Comparison of ENCODE assay signal across 1 cellular context in the genomic region with DNA sequence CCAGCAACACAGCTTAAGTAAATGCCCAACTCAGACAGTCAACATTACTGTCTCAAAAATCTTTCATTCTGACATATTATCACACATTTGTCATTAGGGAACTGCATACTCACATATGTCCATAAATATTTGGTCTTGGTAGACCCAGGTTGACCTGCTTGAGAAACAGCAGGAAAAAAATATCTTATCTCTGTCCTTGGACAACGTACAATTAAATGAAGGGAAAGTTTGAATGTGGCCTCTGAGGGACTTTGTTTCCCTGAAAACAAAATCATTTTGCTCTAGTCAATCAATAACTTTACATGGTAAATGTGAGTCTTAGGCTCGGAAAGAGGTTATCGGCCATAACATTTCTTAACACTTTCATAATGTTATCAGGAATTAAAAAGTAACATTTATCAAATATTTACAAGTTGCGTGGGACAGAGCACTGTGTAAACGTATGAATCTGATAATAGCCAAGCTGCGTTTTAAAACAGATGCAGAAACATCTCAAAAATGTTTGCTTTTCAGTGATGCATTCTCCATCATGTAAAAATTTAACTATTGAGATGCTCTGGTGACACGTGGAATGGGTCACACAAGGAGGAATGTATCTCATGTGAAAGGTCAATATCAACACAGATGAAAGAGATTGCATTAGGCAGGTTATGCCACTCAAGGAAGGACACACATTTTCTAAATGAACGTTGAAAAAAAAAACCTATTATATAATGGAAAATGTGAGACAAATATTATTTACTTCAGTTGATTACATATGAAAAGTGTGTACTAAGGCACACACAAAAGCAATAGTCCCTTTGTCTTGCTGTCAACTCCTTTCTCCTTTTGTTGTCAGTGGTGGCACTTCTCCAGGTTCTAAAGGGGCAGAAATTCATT.
TF ChIP-seq lines count a peak whose summit lies in the region.

No MANE protein-coding gene starts in this region.

TF ChIP-seq in HepG2, 621 proteins besides CTCF, POLR2A, EP300 and RAD21 (continued from another document and continues in another):
- TF ChIP-seq, protein P1, sequence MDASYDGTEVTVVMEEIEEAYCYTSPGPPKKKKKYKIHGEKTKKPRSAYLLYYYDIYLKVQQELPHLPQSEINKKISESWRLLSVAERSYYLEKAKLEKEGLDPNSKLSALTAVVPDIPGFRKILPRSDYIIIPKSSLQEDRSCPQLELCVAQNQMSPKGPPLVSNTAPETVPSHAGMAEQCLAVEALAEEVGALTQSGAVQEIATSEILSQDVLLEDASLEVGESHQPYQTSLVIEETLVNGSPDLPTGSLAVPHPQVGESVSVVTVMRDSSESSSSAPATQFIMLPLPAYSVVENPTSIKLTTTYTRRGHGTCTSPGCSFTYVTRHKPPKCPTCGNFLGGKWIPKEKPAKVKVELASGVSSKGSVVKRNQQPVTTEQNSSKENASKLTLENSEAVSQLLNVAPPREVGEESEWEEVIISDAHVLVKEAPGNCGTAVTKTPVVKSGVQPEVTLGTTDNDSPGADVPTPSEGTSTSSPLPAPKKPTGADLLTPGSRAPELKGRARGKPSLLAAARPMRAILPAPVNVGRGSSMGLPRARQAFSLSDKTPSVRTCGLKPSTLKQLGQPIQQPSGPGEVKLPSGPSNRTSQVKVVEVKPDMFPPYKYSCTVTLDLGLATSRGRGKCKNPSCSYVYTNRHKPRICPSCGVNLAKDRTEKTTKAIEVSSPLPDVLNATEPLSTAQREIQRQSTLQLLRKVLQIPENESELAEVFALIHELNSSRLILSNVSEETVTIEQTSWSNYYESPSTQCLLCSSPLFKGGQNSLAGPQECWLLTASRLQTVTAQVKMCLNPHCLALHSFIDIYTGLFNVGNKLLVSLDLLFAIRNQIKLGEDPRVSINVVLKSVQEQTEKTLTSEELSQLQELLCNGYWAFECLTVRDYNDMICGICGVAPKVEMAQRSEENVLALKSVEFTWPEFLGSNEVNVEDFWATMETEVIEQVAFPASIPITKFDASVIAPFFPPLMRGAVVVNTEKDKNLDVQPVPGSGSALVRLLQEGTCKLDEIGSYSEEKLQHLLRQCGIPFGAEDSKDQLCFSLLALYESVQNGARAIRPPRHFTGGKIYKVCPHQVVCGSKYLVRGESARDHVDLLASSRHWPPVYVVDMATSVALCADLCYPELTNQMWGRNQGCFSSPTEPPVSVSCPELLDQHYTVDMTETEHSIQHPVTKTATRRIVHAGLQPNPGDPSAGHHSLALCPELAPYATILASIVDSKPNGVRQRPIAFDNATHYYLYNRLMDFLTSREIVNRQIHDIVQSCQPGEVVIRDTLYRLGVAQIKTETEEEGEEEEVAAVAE (CRISPR knock-in tag; IDR thresholded peaks at IDR 0.05; ENCODE audit: borderline replicate concordance) = 0 out of 2 replicates have a peak, but pooled peaks have one; percentile 55
- TF ChIP-seq JUND (CRISPR knock-in tag; IDR thresholded peaks at IDR 0.05) (peak; percentile 75), CCAR2 (optimal IDR thresholded peaks at IDR 0.05; ENCODE audit: low read depth, low read length) (no peak), ZFP82 (CRISPR knock-in tag; IDR thresholded peaks at IDR 0.05; ENCODE audit: borderline replicate concordance) (0 out of 2 replicates have a peak, but pooled peaks have one; percentile 59), KLF12 (CRISPR knock-in tag; IDR thresholded peaks at IDR 0.05; ENCODE audit: borderline replicate concordance) (no peak), ZNF841 (CRISPR knock-in tag; IDR thresholded peaks at IDR 0.05; ENCODE audit: borderline replicate concordance) (no peak), ATM (IDR thresholded peaks at IDR 0.05; ENCODE audit: borderline replicate concordance) (no peak; the same call in 1 of the 2 replicates), SYNCRIP (IDR thresholded peaks at IDR 0.05; ENCODE audit: insufficient read depth, low read depth, low read length) (no peak), KDM3A (CRISPR knock-in tag; IDR thresholded peaks at IDR 0.05; ENCODE audit: low read depth) (peak; percentile 69; the same call in 1 of the 2 replicates), ZNF232 (CRISPR knock-in tag; IDR thresholded peaks at IDR 0.05; ENCODE audit: borderline replicate concordance) (no peak), ZNF263 (CRISPR knock-in tag; IDR thresholded peaks at IDR 0.05) (no peak), SP5 (CRISPR knock-in tag; IDR thresholded peaks at IDR 0.05; ENCODE audit: borderline replicate concordance, low read depth) (peak; percentile 46; the same call in 1 of the 2 replicates), GPN1 (CRISPR knock-in tag; IDR thresholded peaks at IDR 0.05; ENCODE audit: borderline replicate concordance) (no peak), SETDB1 (CRISPR knock-in tag; IDR thresholded peaks at IDR 0.05; ENCODE audit: borderline replicate concordance) (no peak), EEA1 (CRISPR knock-in tag; IDR thresholded peaks at IDR 0.05; ENCODE audit: borderline replicate concordance) (no peak), FOSL1 (CRISPR knock-in tag; IDR thresholded peaks at IDR 0.05; ENCODE audit: borderline replicate concordance) (peak; percentile 48; the same call in 1 of the 2 replicates), ZBTB7A (CRISPR knock-in tag; IDR thresholded peaks at IDR 0.05) (no peak)
- TF ChIP-seq, protein P2, sequence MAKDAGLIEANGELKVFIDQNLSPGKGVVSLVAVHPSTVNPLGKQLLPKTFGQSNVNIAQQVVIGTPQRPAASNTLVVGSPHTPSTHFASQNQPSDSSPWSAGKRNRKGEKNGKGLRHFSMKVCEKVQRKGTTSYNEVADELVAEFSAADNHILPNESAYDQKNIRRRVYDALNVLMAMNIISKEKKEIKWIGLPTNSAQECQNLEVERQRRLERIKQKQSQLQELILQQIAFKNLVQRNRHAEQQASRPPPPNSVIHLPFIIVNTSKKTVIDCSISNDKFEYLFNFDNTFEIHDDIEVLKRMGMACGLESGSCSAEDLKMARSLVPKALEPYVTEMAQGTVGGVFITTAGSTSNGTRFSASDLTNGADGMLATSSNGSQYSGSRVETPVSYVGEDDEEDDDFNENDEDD (CRISPR knock-in tag; IDR thresholded peaks at IDR 0.05; ENCODE audit: borderline replicate concordance) = no peak
- TF ChIP-seq, protein P3, sequence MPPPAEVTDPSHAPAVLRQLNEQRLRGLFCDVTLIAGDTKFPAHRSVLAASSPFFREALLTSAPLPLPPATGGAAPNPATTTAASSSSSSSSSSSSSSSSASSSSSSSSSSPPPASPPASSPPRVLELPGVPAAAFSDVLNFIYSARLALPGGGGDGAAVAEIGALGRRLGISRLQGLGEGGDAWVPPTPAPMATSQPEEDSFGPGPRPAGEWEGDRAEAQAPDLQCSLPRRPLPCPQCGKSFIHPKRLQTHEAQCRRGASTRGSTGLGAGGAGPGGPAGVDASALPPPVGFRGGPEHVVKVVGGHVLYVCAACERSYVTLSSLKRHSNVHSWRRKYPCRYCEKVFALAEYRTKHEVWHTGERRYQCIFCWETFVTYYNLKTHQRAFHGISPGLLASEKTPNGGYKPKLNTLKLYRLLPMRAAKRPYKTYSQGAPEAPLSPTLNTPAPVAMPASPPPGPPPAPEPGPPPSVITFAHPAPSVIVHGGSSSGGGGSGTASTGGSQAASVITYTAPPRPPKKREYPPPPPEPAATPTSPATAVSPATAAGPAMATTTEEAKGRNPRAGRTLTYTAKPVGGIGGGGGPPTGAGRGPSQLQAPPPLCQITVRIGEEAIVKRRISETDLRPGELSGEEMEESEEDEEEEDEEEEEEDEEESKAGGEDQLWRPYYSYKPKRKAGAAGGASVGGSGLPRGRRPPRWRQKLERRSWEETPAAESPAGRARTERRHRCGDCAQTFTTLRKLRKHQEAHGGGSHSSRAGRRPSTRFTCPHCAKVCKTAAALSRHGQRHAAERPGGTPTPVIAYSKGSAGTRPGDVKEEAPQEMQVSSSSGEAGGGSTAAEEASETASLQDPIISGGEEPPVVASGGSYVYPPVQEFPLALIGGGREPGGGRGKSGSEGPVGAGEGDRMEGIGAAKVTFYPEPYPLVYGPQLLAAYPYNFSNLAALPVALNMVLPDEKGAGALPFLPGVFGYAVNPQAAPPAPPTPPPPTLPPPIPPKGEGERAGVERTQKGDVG (CRISPR knock-in tag; IDR thresholded peaks at IDR 0.05; ENCODE audit: borderline replicate concordance) = no peak
- TF ChIP-seq, protein P4, sequence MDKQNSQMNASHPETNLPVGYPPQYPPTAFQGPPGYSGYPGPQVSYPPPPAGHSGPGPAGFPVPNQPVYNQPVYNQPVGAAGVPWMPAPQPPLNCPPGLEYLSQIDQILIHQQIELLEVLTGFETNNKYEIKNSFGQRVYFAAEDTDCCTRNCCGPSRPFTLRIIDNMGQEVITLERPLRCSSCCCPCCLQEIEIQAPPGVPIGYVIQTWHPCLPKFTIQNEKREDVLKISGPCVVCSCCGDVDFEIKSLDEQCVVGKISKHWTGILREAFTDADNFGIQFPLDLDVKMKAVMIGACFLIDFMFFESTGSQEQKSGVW (CRISPR knock-in tag; IDR thresholded peaks at IDR 0.05; ENCODE audit: borderline replicate concordance) = no peak
- TF ChIP-seq, protein P5, sequence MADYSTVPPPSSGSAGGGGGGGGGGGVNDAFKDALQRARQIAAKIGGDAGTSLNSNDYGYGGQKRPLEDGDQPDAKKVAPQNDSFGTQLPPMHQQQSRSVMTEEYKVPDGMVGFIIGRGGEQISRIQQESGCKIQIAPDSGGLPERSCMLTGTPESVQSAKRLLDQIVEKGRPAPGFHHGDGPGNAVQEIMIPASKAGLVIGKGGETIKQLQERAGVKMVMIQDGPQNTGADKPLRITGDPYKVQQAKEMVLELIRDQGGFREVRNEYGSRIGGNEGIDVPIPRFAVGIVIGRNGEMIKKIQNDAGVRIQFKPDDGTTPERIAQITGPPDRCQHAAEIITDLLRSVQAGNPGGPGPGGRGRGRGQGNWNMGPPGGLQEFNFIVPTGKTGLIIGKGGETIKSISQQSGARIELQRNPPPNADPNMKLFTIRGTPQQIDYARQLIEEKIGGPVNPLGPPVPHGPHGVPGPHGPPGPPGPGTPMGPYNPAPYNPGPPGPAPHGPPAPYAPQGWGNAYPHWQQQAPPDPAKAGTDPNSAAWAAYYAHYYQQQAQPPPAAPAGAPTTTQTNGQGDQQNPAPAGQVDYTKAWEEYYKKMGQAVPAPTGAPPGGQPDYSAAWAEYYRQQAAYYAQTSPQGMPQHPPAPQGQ (CRISPR knock-in tag; IDR thresholded peaks at IDR 0.05; ENCODE audit: borderline replicate concordance) = no peak
- TF ChIP-seq, protein P6, sequence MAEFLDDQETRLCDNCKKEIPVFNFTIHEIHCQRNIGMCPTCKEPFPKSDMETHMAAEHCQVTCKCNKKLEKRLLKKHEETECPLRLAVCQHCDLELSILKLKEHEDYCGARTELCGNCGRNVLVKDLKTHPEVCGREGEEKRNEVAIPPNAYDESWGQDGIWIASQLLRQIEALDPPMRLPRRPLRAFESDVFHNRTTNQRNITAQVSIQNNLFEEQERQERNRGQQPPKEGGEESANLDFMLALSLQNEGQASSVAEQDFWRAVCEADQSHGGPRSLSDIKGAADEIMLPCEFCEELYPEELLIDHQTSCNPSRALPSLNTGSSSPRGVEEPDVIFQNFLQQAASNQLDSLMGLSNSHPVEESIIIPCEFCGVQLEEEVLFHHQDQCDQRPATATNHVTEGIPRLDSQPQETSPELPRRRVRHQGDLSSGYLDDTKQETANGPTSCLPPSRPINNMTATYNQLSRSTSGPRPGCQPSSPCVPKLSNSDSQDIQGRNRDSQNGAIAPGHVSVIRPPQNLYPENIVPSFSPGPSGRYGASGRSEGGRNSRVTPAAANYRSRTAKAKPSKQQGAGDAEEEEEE (CRISPR knock-in tag; IDR thresholded peaks at IDR 0.05; ENCODE audit: borderline replicate concordance) = no peak
- TF ChIP-seq, protein P7, sequence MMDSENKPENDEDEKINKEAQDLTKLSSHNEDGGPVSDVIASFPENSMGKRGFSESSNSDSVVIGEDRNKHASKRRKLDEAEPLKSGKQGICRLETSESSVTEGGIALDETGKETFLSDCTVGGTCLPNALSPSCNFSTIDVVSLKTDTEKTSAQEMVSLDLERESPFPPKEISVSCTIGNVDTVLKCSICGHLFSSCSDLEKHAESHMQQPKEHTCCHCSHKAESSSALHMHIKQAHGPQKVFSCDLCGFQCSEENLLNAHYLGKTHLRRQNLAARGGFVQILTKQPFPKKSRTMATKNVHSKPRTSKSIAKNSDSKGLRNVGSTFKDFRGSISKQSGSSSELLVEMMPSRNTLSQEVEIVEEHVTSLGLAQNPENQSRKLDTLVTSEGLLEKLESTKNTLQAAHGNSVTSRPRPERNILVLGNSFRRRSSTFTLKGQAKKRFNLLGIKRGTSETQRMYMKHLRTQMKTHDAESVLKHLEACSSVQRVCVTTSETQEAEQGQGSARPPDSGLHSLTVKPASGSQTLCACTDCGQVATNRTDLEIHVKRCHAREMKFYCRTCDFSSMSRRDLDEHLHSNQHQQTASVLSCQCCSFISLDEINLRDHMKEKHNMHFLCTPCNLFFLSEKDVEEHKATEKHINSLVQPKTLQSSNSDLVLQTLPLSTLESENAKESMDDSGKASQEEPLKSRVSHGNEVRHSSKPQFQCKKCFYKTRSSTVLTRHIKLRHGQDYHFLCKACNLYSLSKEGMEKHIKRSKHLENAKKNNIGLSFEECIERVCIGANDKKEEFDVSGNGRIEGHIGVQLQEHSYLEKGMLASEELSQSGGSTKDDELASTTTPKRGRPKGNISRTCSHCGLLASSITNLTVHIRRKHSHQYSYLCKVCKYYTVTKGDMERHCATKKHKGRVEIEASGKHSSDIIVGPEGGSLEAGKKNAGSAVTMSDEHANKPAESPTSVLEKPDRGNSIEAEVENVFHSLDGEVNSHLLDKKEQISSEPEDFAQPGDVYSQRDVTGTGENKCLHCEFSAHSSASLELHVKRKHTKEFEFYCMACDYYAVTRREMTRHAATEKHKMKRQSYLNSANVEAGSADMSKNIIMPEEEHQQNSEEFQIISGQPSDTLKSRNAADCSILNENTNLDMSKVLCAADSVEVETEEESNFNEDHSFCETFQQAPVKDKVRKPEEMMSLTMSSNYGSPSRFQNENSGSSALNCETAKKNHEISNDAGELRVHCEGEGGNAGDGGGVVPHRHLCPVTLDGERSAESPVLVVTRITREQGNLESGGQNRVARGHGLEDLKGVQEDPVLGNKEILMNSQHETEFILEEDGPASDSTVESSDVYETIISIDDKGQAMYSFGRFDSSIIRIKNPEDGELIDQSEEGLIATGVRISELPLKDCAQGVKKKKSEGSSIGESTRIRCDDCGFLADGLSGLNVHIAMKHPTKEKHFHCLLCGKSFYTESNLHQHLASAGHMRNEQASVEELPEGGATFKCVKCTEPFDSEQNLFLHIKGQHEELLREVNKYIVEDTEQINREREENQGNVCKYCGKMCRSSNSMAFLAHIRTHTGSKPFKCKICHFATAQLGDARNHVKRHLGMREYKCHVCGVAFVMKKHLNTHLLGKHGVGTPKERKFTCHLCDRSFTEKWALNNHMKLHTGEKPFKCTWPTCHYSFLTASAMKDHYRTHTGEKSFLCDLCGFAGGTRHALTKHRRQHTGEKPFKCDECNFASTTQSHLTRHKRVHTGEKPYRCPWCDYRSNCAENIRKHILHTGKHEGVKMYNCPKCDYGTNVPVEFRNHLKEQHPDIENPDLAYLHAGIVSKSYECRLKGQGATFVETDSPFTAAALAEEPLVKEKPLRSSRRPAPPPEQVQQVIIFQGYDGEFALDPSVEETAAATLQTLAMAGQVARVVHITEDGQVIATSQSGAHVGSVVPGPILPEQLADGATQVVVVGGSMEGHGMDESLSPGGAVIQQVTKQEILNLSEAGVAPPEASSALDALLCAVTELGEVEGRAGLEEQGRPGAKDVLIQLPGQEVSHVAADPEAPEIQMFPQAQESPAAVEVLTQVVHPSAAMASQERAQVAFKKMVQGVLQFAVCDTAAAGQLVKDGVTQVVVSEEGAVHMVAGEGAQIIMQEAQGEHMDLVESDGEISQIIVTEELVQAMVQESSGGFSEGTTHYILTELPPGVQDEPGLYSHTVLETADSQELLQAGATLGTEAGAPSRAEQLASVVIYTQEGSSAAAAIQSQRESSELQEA (CRISPR knock-in tag; IDR thresholded peaks at IDR 0.05; ENCODE audit: not compliant biosample characterization) = no peak
